Comparison of ENCODE assay signal across 17 cellular contexts in the genomic region with DNA sequence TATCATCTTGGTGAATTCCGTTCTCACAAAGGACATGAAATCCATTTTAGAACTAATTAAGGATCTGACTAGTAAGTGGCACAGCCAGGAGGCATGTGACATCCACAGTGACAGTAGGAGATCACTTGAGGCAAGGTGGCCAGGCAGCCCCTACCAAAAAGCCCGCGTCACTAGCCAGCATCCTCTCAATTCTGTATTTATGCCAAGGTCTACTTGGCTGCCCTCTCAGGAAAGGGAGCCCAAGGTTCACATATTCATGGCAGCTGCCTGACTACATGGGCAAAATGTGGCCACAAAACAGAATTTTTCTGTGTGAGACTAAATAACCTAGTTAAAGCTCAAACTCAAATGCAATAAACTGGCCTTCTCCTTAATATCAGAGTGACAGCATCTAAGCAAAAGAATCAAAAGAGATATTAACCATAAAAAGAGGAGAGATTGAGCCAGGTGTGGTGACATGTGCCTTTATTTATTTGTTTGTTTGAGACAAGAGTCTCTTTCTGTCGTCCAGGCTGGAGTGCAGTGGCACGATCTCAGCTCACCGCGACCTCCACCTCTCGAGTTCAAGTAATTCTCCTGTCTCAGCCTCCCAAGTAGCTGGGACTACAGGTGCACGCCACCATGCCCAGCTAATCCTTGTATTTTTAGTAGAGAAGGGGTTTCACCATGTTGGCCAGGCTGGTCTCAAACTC. TPM values are rescaled to one million over a fixed set of nuclear protein-coding genes. Genes with fewer than 3 reads are reported as not detected.
A peak's percentile ranks its signal among the peaks of the same experiment; 100 is the strongest.
DNase-seq lines count a peak whose midpoint lies in the region; ATAC-seq and TF ChIP-seq lines count a peak whose summit lies in the region.
"Had no signal": no experiment of that assay in that cellular context is flagged by ENCODE, and none has a peak within 500 bp of the region (broad histone marks: within the 10 kb centered on the region; RNA-seq: fewer than 3 reads in every experiment).

No MANE protein-coding gene starts in this region.

- peaks cover 53% of the 10 kb centered on the region for H3K4me1 Mint-ChIP-seq in activated naive CD8-positive, alpha-beta T cell (ENCODE audit: low read depth)
- H3K4me1 Mint-ChIP-seq in activated naive CD8-positive, alpha-beta T cell treated with anti-CD3 and anti-CD28 coated beads, Interleukin-2, amount 50 U/mL, for 24 hours, result peaks cover 79% of the 10 kb centered on the region
- peaks cover 75% of the 10 kb centered on the region for H3K4me1 Mint-ChIP-seq in activated T-helper 1 cell treated with anti-CD3 and anti-CD28 coated beads, Interleukin-12 subunit alpha, Interleukin-12 subunit beta, Interleukin-2, Interleukin-4 antibody, amounts not matched to agents 30 ng/mL and 10 ng/mL and 1 ng/mL, durations not matched to agents 14 hours and 24 hours and 36 hours (ENCODE audit: low read depth)
- peaks cover 42 to 89% of the 10 kb centered on the region in 2 donors for H3K4me1 Mint-ChIP-seq in stimulated activated naive B cell treated with anti-CD40 and anti-IgM and Interleukin-4, amounts not matched to agents 10 μg/mL and 1 μg/mL and 100 μg/mL, for 72 hours

- no peak overlapping the region for H3K4me3 ChIP-seq in thyroid gland (replicated peaks in 1 of 3)
- H3K4me3 ChIP-seq: SJSA1 had no signal

- WGBS in thyroid gland, 2 donors, result 85 to 86% methylated on average over 8 to 9 of the region's 9 CpGs

- no peaks in the 10 kb centered on the region for H3K36me3 ChIP-seq in thyroid gland
- H3K36me3 ChIP-seq: SJSA1 had no signal

- H3K27me3 Mint-ChIP-seq in activated naive CD8-positive, alpha-beta T cell, result no peaks in the 10 kb centered on the region
- H3K27me3 Mint-ChIP-seq in activated naive CD8-positive, alpha-beta T cell treated with anti-CD3 and anti-CD28 coated beads, Interleukin-2, amount 50 U/mL, for 24 hours, result no peaks in the 10 kb centered on the region
- no peaks in the 10 kb centered on the region for H3K27me3 Mint-ChIP-seq in activated T-helper 1 cell treated with anti-CD3 and anti-CD28 coated beads, Interleukin-12 subunit alpha, Interleukin-12 subunit beta, Interleukin-2, Interleukin-4 antibody, amounts not matched to agents 30 ng/mL and 10 ng/mL and 1 ng/mL, durations not matched to agents 14 hours and 24 hours and 36 hours (ENCODE audit: insufficient read depth)
- H3K27me3 Mint-ChIP-seq in stimulated activated naive B cell treated with anti-CD40 and anti-IgM and Interleukin-4, amounts not matched to agents 10 μg/mL and 1 μg/mL and 100 μg/mL, for 72 hours, result peaks cover 0 to 10% of the 10 kb centered on the region in 2 donors

- peaks cover 0 to 3% of the 10 kb centered on the region in 2 donors for H3K4me1 ChIP-seq in thyroid gland
- H3K4me1 ChIP-seq: SJSA1 had no signal

- H3K36me3 Mint-ChIP-seq in activated naive CD8-positive, alpha-beta T cell, result peaks cover 4% of the 10 kb centered on the region
- H3K36me3 Mint-ChIP-seq in activated naive CD8-positive, alpha-beta T cell treated with anti-CD3 and anti-CD28 coated beads, Interleukin-2, amount 50 U/mL, for 24 hours (ENCODE audit: low read depth), result peaks cover 5% of the 10 kb centered on the region
- peaks cover 18% of the 10 kb centered on the region for H3K36me3 Mint-ChIP-seq in activated T-helper 1 cell treated with anti-CD3 and anti-CD28 coated beads, Interleukin-12 subunit alpha, Interleukin-12 subunit beta, Interleukin-2, Interleukin-4 antibody, amounts not matched to agents 30 ng/mL and 10 ng/mL and 1 ng/mL, durations not matched to agents 14 hours and 24 hours and 36 hours (ENCODE audit: low read depth)
- peaks cover 15 to 36% of the 10 kb centered on the region in 2 donors for H3K36me3 Mint-ChIP-seq in stimulated activated naive B cell treated with anti-CD40 and anti-IgM and Interleukin-4, amounts not matched to agents 10 μg/mL and 1 μg/mL and 100 μg/mL, for 72 hours
- H3K36me3 Mint-ChIP-seq: CD8-positive, alpha-beta memory T cell had no signal

- H3K27ac Mint-ChIP-seq in activated naive CD8-positive, alpha-beta T cell, result peak overlapping the region; percentile 28
- no peak overlapping the region for H3K27ac Mint-ChIP-seq in activated naive CD8-positive, alpha-beta T cell treated with anti-CD3 and anti-CD28 coated beads, Interleukin-2, amount 50 U/mL, for 24 hours
- peak overlapping the region; percentile 55 for H3K27ac Mint-ChIP-seq in activated T-helper 1 cell treated with anti-CD3 and anti-CD28 coated beads, Interleukin-12 subunit alpha, Interleukin-12 subunit beta, Interleukin-2, Interleukin-4 antibody, amounts not matched to agents 30 ng/mL and 10 ng/mL and 1 ng/mL, durations not matched to agents 14 hours and 24 hours and 36 hours
- peak overlapping the region; percentile 75 for H3K27ac Mint-ChIP-seq in stimulated activated naive B cell treated with anti-CD40 and anti-IgM and Interleukin-4, amounts not matched to agents 10 μg/mL and 1 μg/mL and 100 μg/mL, for 72 hours
- H3K27ac Mint-ChIP-seq: CD8-positive, alpha-beta memory T cell had no signal

- no peak overlapping the region for H3K4me3 Mint-ChIP-seq in activated naive CD8-positive, alpha-beta T cell
- no peak overlapping the region for H3K4me3 Mint-ChIP-seq in activated naive CD8-positive, alpha-beta T cell treated with anti-CD3 and anti-CD28 coated beads, Interleukin-2, amount 50 U/mL, for 24 hours
- no peak overlapping the region for H3K4me3 Mint-ChIP-seq in activated T-helper 1 cell treated with anti-CD3 and anti-CD28 coated beads, Interleukin-12 subunit alpha, Interleukin-12 subunit beta, Interleukin-2, Interleukin-4 antibody, amounts not matched to agents 30 ng/mL and 10 ng/mL and 1 ng/mL, durations not matched to agents 14 hours and 24 hours and 36 hours
- peak overlapping the region in 1 of 2 donors; percentile 17 for H3K4me3 Mint-ChIP-seq in stimulated activated naive B cell treated with anti-CD40 and anti-IgM and Interleukin-4, amounts not matched to agents 10 μg/mL and 1 μg/mL and 100 μg/mL, for 72 hours
- H3K4me3 Mint-ChIP-seq: CD8-positive, alpha-beta memory T cell had no signal

- no peaks in the 10 kb centered on the region for H3K9me3 Mint-ChIP-seq in activated naive CD8-positive, alpha-beta T cell (ENCODE audit: low read depth)
- H3K9me3 Mint-ChIP-seq in activated naive CD8-positive, alpha-beta T cell treated with anti-CD3 and anti-CD28 coated beads, Interleukin-2, amount 50 U/mL, for 24 hours, result no peaks in the 10 kb centered on the region
- H3K9me3 Mint-ChIP-seq in activated T-helper 1 cell treated with anti-CD3 and anti-CD28 coated beads, Interleukin-12 subunit alpha, Interleukin-12 subunit beta, Interleukin-2, Interleukin-4 antibody, amounts not matched to agents 30 ng/mL and 10 ng/mL and 1 ng/mL, durations not matched to agents 14 hours and 24 hours and 36 hours, result no peaks in the 10 kb centered on the region
- peaks cover 2 to 9% of the 10 kb centered on the region in 2 donors for H3K9me3 Mint-ChIP-seq in stimulated activated naive B cell treated with anti-CD40 and anti-IgM and Interleukin-4, amounts not matched to agents 10 μg/mL and 1 μg/mL and 100 μg/mL, for 72 hours

- DNase-seq in NCI-H1092 treated with DMSO at 0.1 percent for 48 hours (lab: John Stamatoyannopoulos, UW) (peak; percentile 19), NCI-H1092 (lab: John Stamatoyannopoulos, UW) (no peak), thyroid gland (no peak)
- no peak for DNase-seq in activated naive CD8-positive, alpha-beta T cell treated with anti-CD3 and anti-CD28 coated beads, Interleukin-2, amount 50 U/mL, for 24 hours
- DNase-seq in activated T-helper 1 cell treated with anti-CD3 and anti-CD28 coated beads, Interleukin-12 subunit alpha, Interleukin-12 subunit beta, Interleukin-2, Interleukin-4 antibody, amounts not matched to agents 30 ng/mL and 10 ng/mL and 1 ng/mL, durations not matched to agents 14 hours and 24 hours and 36 hours (ENCODE audit: low spot score), result no peak
- no peak for DNase-seq in stimulated activated naive B cell treated with anti-CD40 and anti-IgM and Interleukin-4, amounts not matched to agents 10 μg/mL and 1 μg/mL and 100 μg/mL, for 72 hours
- DNase-seq: CD8-positive, alpha-beta memory T cell; DND-41; H7; KBM-7; NCI-H1694 treated with DMSO at 0.1 percent for 48 hours; NCI-H2171 treated with DMSO at 0.1 percent for 48 hours; NCI-H524 treated with DMSO at 0.1 percent for 48 hours had no signal

- H3K27ac ChIP-seq in thyroid gland, result no peak overlapping the region
- H3K27ac ChIP-seq: 22Rv1, SJSA1 had no signal

- no peak for TF ChIP-seq CTCF in thyroid gland (IDR thresholded peaks at IDR 0.05)

- TF ChIP-seq POLR2A in thyroid gland (IDR thresholded peaks at IDR 0.05), result no peak

- H3K9me3 ChIP-seq in thyroid gland, result no peaks in the 10 kb centered on the region
- H3K9me3 ChIP-seq: SJSA1 had no signal

- intact Hi-C loops in activated T-helper 1 cell treated with anti-CD3 and anti-CD28 coated beads, Interleukin-12 subunit alpha, Interleukin-12 subunit beta, Interleukin-2, Interleukin-4 antibody, amounts not matched to agents 30 ng/mL and 10 ng/mL and 1 ng/mL, durations not matched to agents 14 hours and 24 hours and 36 hours (cut with micrococcal nuclease), result loop anchor here (10.0 kb wide), 1 partner anchor 263 kb away; no protein-coding TSS in a partner anchor
- intact Hi-C loops in thyroid gland (cut with DNase I), result no loop called here

- no peak for ATAC-seq in activated naive CD8-positive, alpha-beta T cell treated with anti-CD3 and anti-CD28 coated beads, Interleukin-2, amount 50 U/mL, for 24 hours
- no peak for ATAC-seq in stimulated activated naive B cell treated with anti-CD40 and anti-IgM and Interleukin-4, amounts not matched to agents 10 μg/mL and 1 μg/mL and 100 μg/mL, for 72 hours (replicated peaks)
- no peak for ATAC-seq in GM21825 (IDR thresholded peaks at IDR 0.05; ENCODE audit: unreplicated experiment)

- no peaks in the 10 kb centered on the region for H3K27me3 ChIP-seq in thyroid gland
- H3K27me3 ChIP-seq: SJSA1 had no signal

RNA-seq across cellular contexts. Expression of gene SLC9A7, which starts 51.5 kb away (rescaled TPM):
- 36.9 and 39.6 TPM in 2 replicates for total RNA-seq in activated T-helper 1 cell treated with anti-CD3 and anti-CD28 coated beads, Interleukin-12 subunit alpha, Interleukin-12 subunit beta, Interleukin-2, Interleukin-4 antibody, amounts not matched to agents 30 ng/mL and 10 ng/mL and 1 ng/mL, durations not matched to agents 14 hours and 24 hours and 36 hours
- 10 to 100 TPM; 18.4 to 35.5 (median 26.3) TPM for total RNA-seq in thyroid gland
